Comparison of ENCODE assay signal across 19 cellular contexts in genomic region chr6:85372915-85373270, GRCh38.
"Had no signal": no experiment of that assay in that cellular context is flagged by ENCODE, and none has a peak within 500 bp of the region (broad histone marks: within the 10 kb centered on the region; RNA-seq: fewer than 3 reads in every experiment).

No MANE protein-coding gene starts in this region.

- H3K36me3 ChIP-seq: esophagus muscularis mucosa, sigmoid colon, suprapubic skin, thyroid gland, upper lobe of left lung, uterus had no signal

- H3K4me1 ChIP-seq: esophagus muscularis mucosa, sigmoid colon, suprapubic skin, thyroid gland, upper lobe of left lung, uterus had no signal

- H3K27ac ChIP-seq: epithelial cell of prostate, esophagus muscularis mucosa, foreskin keratinocyte, sigmoid colon, suprapubic skin, thyroid gland, upper lobe of left lung, uterus had no signal

- H3K4me3 ChIP-seq: esophagus muscularis mucosa, lung, sigmoid colon, suprapubic skin, thyroid gland, upper lobe of left lung, uterus had no signal

- FAIRE-seq: endometrium, kidney, small intestine had no signal

- H3K27me3 ChIP-seq: esophagus muscularis mucosa, foreskin keratinocyte, sigmoid colon, suprapubic skin, thyroid gland, upper lobe of left lung, uterus had no signal

- H3K9me3 ChIP-seq: esophagus muscularis mucosa, sigmoid colon, suprapubic skin, thyroid gland, upper lobe of left lung, uterus had no signal

- ATAC-seq: foreskin keratinocyte, left cardiac atrium, left ventricle myocardium superior had no signal

- DNase-seq: effector memory CD4-positive, alpha-beta T cell; foreskin keratinocyte; immature natural killer cell; kidney; left cardiac atrium; left ventricle myocardium superior; mesendoderm; sigmoid colon; small intestine; stimulated activated CD4-positive, alpha-beta T cell treated with anti-CD3 and anti-CD28 coated beads, Interleukin-2, amount 100 ng/mL, for 48 hours; stimulated activated naive CD8-positive, alpha-beta T cell treated with anti-CD3 and anti-CD28 coated beads, Interleukin-15, Interleukin-2, amounts not matched to agents 100 U/mL and 50 U/mL, for 24 hours; thyroid gland; upper lobe of left lung; uterus had no signal
